Comparison of ENCODE assay signal across 16 cellular contexts in the genomic region with DNA sequence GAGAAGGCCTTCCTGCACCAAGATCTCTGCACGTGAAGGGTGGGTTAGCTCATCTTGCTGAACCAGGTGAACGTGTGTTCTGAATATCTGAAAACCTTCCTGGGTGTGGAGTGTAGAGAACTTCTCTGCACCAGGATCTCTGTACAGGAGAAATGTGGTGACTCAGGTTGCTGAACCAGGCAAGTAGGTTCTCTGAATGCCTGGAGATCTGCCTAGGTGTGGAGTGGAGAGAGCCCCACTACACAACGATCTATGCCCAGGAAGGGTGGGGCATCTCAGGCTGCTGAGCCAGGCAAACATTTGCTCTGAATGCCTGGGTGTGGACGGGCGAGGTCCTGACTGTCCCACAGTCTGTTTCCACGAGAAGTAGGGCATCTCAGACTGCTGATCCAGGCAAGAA.
DNase-seq lines count a peak whose midpoint lies in the region; ATAC-seq, FAIRE-seq and TF ChIP-seq lines count a peak whose summit lies in the region.
"Had no signal": no experiment of that assay in that cellular context is flagged by ENCODE, and none has a peak within 500 bp of the region (broad histone marks: within the 10 kb centered on the region; RNA-seq: fewer than 3 reads in every experiment).

No MANE protein-coding gene starts in this region.

- no peaks in the 10 kb centered on the region for H3K79me2 ChIP-seq in HepG2 (ENCODE audit: insufficient read depth, low read length)

- H3K9ac ChIP-seq in HepG2 (ENCODE audit: insufficient read depth, low read depth, low read length): no peak overlapping the region

- POLR2A ChIA-PET in Panc1 (lab: Charles Lee): no interaction called here
- POLR2A ChIA-PET in HepG2 (lab: Yijun Ruan, JAX): no interaction called here

- H3K9me3 ChIP-seq in Panc1 (ENCODE audit: control insufficient read depth, insufficient read depth, low read depth, low read length) (no peaks in the 10 kb centered on the region), HepG2 (ENCODE audit: low read length) (no peaks in the 10 kb centered on the region)
- H3K9me3 ChIP-seq: gastroesophageal sphincter, prostate gland had no signal

- no TSS peak for BruUV-seq in Panc1 (replicated peaks; lab: Mats Ljungman, UMichigan)
- no TSS peak for BruUV-seq in HepG2 (replicated peaks; lab: Mats Ljungman, UMichigan)

- TF ChIP-seq CTCF in GM06990 (IDR thresholded peaks at IDR 0.05; ENCODE audit: insufficient read depth, low read length, poor library complexity, severe bottlenecking): no peak
- TF ChIP-seq CTCF in Panc1 (IDR thresholded peaks at IDR 0.05): no peak
- TF ChIP-seq CTCF in HepG2 (CRISPR knock-in tag; IDR thresholded peaks at IDR 0.05): no peak

- DNase-seq in GM06990 (ENCODE audit: extremely low read depth, insufficient read length) (peak; percentile 1), Panc1 (ENCODE audit: low read depth, low spot score) (no peak), HepG2 (ENCODE audit: low spot score) (no peak), putamen (ENCODE audit: low spot score) (no peak), HTR-8/SVneo (ENCODE audit: insufficient read length, low spot score) (no peak), COLO668 (lab: John Stamatoyannopoulos, UW; ENCODE audit: unreplicated experiment) (no peak)
- DNase-seq: cortex of kidney, NCI-H510A, T-cell had no signal

- intact Hi-C loops in Panc1 (cut with micrococcal nuclease; ENCODE audit: unreplicated experiment) (loop anchor here (5.0 kb wide), 1 partner anchor 1002 kb away; a partner anchor contains a TSS), HepG2 (cut with micrococcal nuclease; ENCODE audit: unreplicated experiment) (loop anchor here (1.0 to 2.0 kb wide), 2 partner anchors 212 to 1285 kb away; no protein-coding TSS in a partner anchor)

- 40% methylated on average over 2 of the region's 6 CpGs for WGBS in HepG2 (ENCODE audit: low lambda C conversion rate)

- no peak overlapping the region for H3K27ac ChIP-seq in Panc1 (ENCODE audit: low read length)
- no peak overlapping the region for H3K27ac ChIP-seq in HepG2 (ENCODE audit: extremely low read length, insufficient read depth, low read length)
- H3K27ac ChIP-seq: C4-2B, gastroesophageal sphincter, prostate gland had no signal

- TF ChIP-seq RAD21 in HepG2 (CRISPR knock-in tag; IDR thresholded peaks at IDR 0.05): no peak

- H3K4me3 ChIP-seq in GM06990 (replicated peaks; ENCODE audit: low read depth, low read length) (no peak overlapping the region), Panc1 (ENCODE audit: low read depth in 2 of 2, low read length in 2 of 2) (no peak overlapping the region), HepG2 (replicated peaks in 1 of 3; ENCODE audit: insufficient read depth in 1 of 3, low read depth in 2 of 3, low read length in 3 of 3) (no peak overlapping the region)
- H3K4me3 ChIP-seq: gastroesophageal sphincter, prostate gland, skin epidermis had no signal

- TF ChIP-seq EP300 in HepG2 (IDR thresholded peaks at IDR 0.05; ENCODE audit: low read depth in 2 of 2, low read length in 2 of 2): no peak
- no peak for TF ChIP-seq EP300 in HepG2 (CRISPR knock-in tag; IDR thresholded peaks at IDR 0.05; ENCODE audit: borderline replicate concordance)

- ATAC-seq in GM21723 (IDR thresholded peaks at IDR 0.05; ENCODE audit: unreplicated experiment) (peak; percentile 15), Panc1 (0 out of 2 replicates have a peak, but pooled peaks have one; percentile 21), HepG2 (peak; percentile 56), HG02885 (IDR thresholded peaks at IDR 0.05; ENCODE audit: poor library complexity, unreplicated experiment) (no peak)
- ATAC-seq: gastroesophageal sphincter, T-cell had no signal

- H3K27me3 ChIP-seq in GM06990 (replicated peaks; ENCODE audit: control insufficient read depth, insufficient read depth, low read length) (no peaks in the 10 kb centered on the region), Panc1 (ENCODE audit: control insufficient read depth, insufficient read depth, low read length) (no peaks in the 10 kb centered on the region), HepG2 (ENCODE audit: control insufficient read depth in 1 of 2, insufficient read depth in 2 of 2, low read length in 2 of 2) (no peaks in the 10 kb centered on the region)
- H3K27me3 ChIP-seq: gastroesophageal sphincter had no signal

- no peak for TF ChIP-seq POLR2A in HepG2 (IDR thresholded peaks at IDR 0.05; ENCODE audit: insufficient read depth in 1 of 2, low read depth in 2 of 2, low read length in 2 of 2)

- no peaks in the 10 kb centered on the region for H4K20me1 ChIP-seq in HepG2 (ENCODE audit: insufficient read depth, low read length)

- H3K4me2 ChIP-seq in HepG2 (ENCODE audit: low read depth, low read length): no peak overlapping the region

- H3K4me1 ChIP-seq in Panc1 (ENCODE audit: control insufficient read depth, insufficient read depth, low read length) (no peaks in the 10 kb centered on the region), HepG2 (ENCODE audit: insufficient read depth, low read length) (no peaks in the 10 kb centered on the region)
- H3K4me1 ChIP-seq: gastroesophageal sphincter, prostate gland had no signal

- H2AFZ ChIP-seq in HepG2 (ENCODE audit: low read length): no peak overlapping the region

- no peaks in the 10 kb centered on the region for H3K36me3 ChIP-seq in GM06990 (ENCODE audit: control insufficient read depth, insufficient read depth, low read length)
- no peaks in the 10 kb centered on the region for H3K36me3 ChIP-seq in Panc1 (ENCODE audit: control insufficient read depth, insufficient read depth, low read length)
- no peaks in the 10 kb centered on the region for H3K36me3 ChIP-seq in HepG2 (replicated peaks in 1 of 2; ENCODE audit: control insufficient read depth in 1 of 2, insufficient read depth in 2 of 2, low read length in 2 of 2)
- H3K36me3 ChIP-seq: gastroesophageal sphincter, prostate gland had no signal

- in situ Hi-C loops in Panc1 (cut with HindIII; ENCODE audit: low pct_unique_long_range_greater_than_20kb, low sequenced_read_pairs) (no loop called here), HepG2 (cut with HindIII; ENCODE audit: extremely low pct_ligation_motif_present, low pct_unique_long_range_greater_than_20kb) (loop anchor here (10.0 kb wide), 1 partner anchor 1284 kb away; no protein-coding TSS in a partner anchor)

- CTCF ChIA-PET in Panc1 (lab: Charles Lee): no interaction called here
- CTCF ChIA-PET in HepG2 (lab: Yijun Ruan, JAX; ENCODE audit: low intra/inter-chr PET ratio, low total read pairs): interaction anchor here (2.6 kb wide), 1 partner anchor 1284 kb away, joined by 11 read pairs; no protein-coding TSS in a partner anchor

- FAIRE-seq in HepG2 (lab: Jason Lieb, UNC) (no peak), HTR-8/SVneo (lab: Jason Lieb, UNC) (no peak)
- FAIRE-seq: urothelium cell line had no signal

TF ChIP-seq in HepG2, 621 proteins besides CTCF, POLR2A, EP300 and RAD21:
- TF ChIP-seq ZNF143 (CRISPR knock-in tag; IDR thresholded peaks at IDR 0.05) (no peak), ZKSCAN8 (CRISPR knock-in tag; IDR thresholded peaks at IDR 0.05; ENCODE audit: borderline replicate concordance) (no peak), MIER3 (CRISPR knock-in tag; IDR thresholded peaks at IDR 0.05; ENCODE audit: borderline replicate concordance) (no peak), CCAR2 (optimal IDR thresholded peaks at IDR 0.05; ENCODE audit: low read depth, low read length) (no peak), SATB2 (CRISPR knock-in tag; IDR thresholded peaks at IDR 0.05) (no peak), HOXA5 (CRISPR knock-in tag; IDR thresholded peaks at IDR 0.05) (no peak), ZNF484 (CRISPR knock-in tag; IDR thresholded peaks at IDR 0.05; ENCODE audit: borderline replicate concordance, low read depth) (no peak)
- TF ChIP-seq, protein P1, sequence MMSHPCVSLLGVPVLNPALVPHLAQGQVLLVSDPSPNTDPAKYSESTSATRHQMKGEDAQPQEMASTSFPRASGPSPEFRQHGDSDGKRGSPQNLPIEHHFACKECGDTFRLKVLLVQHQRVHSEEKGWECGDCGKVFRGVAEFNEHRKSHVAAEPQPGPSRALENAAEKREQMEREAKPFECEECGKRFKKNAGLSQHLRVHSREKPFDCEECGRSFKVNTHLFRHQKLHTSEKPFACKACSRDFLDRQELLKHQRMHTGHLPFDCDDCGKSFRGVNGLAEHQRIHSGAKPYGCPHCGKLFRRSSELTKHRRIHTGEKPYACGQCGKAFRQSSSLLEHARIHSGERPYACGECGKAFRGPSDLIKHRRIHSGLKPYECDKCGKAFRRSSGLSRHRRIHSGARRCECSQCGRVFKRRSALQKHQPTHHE (CRISPR knock-in tag; IDR thresholded peaks at IDR 0.05; ENCODE audit: borderline replicate concordance): no peak
